ENCODE assay signal across 12 cellular contexts in genomic region chr2:189609853-189610252, GRCh38.
"Had no signal": no experiment of that assay in that cellular context is flagged by ENCODE, and none has a peak within 500 bp of the region (broad histone marks: within the 10 kb centered on the region; RNA-seq: fewer than 3 reads in every experiment).

No MANE protein-coding gene starts in this region.

- H3K36me3 ChIP-seq: cardiac muscle cell, neural progenitor cell, pancreas, stomach had no signal

- ATAC-seq: activated T-cell treated with anti-CD3 and anti-CD28 coated beads, Interleukin-2, amount 50 U/mL, for 4 hours had no signal

- H3K9me3 ChIP-seq: pancreas, stomach had no signal

- H3K9ac ChIP-seq: neural progenitor cell had no signal

- H3K27me3 ChIP-seq: neural progenitor cell, pancreas, stomach had no signal

- H3K4me1 ChIP-seq: neural progenitor cell had no signal

- DNase-seq: activated CD4-positive, alpha-beta memory T cell treated with anti-CD3 and anti-CD28 coated beads for 36 hours; activated CD4-positive, CD25-positive, alpha-beta regulatory T cell treated with anti-CD3 and anti-CD28 coated beads, Interleukin-2, amount 50 U/mL, for 72 hours; activated effector memory CD4-positive, alpha-beta T cell treated with anti-CD3 and anti-CD28 coated beads, Interleukin-2, amount 50 U/mL, for 16 hours; activated T-cell treated with anti-CD3 and anti-CD28 coated beads, Interleukin-2, amount 50 U/mL, for 4 hours; aorta; hippocampal formation; kidney glomerular epithelial cell; pancreas; stomach; T-helper 9 cell had no signal

- H3K4me3 ChIP-seq: cardiac muscle cell, neural progenitor cell, pancreas, stomach had no signal

- H3K27ac ChIP-seq: cardiac muscle cell, neural progenitor cell, pancreas had no signal
